ENCODE assay signal across 1 cellular context in genomic region chr12:29743801-29744200, GRCh38.
TF ChIP-seq lines count a peak whose summit lies in the region.

No MANE protein-coding gene starts in this region.

TF ChIP-seq in HEK293, 187 proteins besides CTCF, POLR2A, EP300 and RAD21 (continued from another document and continues in another):
- TF ChIP-seq HIC1 (tag by site-specific recombination; IDR thresholded peaks at IDR 0.05): no peak
- no peak for TF ChIP-seq RBAK (tag by site-specific recombination; IDR thresholded peaks at IDR 0.05)
- no peak for TF ChIP-seq ZNF518A (tag by site-specific recombination; conservative IDR thresholded peaks at IDR 0.05; ENCODE audit: low read depth)
- no peak for TF ChIP-seq ZNF112 (tag by site-specific recombination; IDR thresholded peaks at IDR 0.05)
- no peak for TF ChIP-seq GLIS2 (tag by site-specific recombination; IDR thresholded peaks at IDR 0.05)
- no peak for TF ChIP-seq SCRT1 (tag by site-specific recombination; IDR thresholded peaks at IDR 0.05; ENCODE audit: borderline replicate concordance)
- no peak for TF ChIP-seq ZNF449 (tag by site-specific recombination; IDR thresholded peaks at IDR 0.05)
- no peak for TF ChIP-seq ZNF777 (tag by site-specific recombination; IDR thresholded peaks at IDR 0.05; ENCODE audit: borderline replicate concordance)
- TF ChIP-seq ZNF791 (tag by site-specific recombination; IDR thresholded peaks at IDR 0.05): no peak
- TF ChIP-seq IKZF3 (tag by site-specific recombination; IDR thresholded peaks at IDR 0.05): no peak
- TF ChIP-seq SETDB1 (IDR thresholded peaks at IDR 0.05; ENCODE audit: insufficient read length, low read length): no peak
- no peak for TF ChIP-seq ZNF624 (tag by site-specific recombination; IDR thresholded peaks at IDR 0.05)
- no peak for TF ChIP-seq SP2 (tag by site-specific recombination; IDR thresholded peaks at IDR 0.05)
- no peak for TF ChIP-seq ZNF510 (tag by site-specific recombination; IDR thresholded peaks at IDR 0.05; ENCODE audit: insufficient replicate concordance)
- TF ChIP-seq ZNF23 (tag by site-specific recombination; IDR thresholded peaks at IDR 0.05; ENCODE audit: borderline replicate concordance): no peak
- TF ChIP-seq ZSCAN5A (tag by site-specific recombination; IDR thresholded peaks at IDR 0.05): no peak
- no peak for TF ChIP-seq ZNF664 (tag by site-specific recombination; IDR thresholded peaks at IDR 0.05)
- TF ChIP-seq ZNF174 (tag by site-specific recombination; IDR thresholded peaks at IDR 0.05): no peak
- TF ChIP-seq ZNF157 (tag by site-specific recombination; IDR thresholded peaks at IDR 0.05): no peak
- TF ChIP-seq ZNF704 (tag by site-specific recombination; IDR thresholded peaks at IDR 0.05): no peak
- TF ChIP-seq TSHZ1 (tag by site-specific recombination; IDR thresholded peaks at IDR 0.05; ENCODE audit: borderline replicate concordance): peak; percentile 85
- TF ChIP-seq ZNF514 (tag by site-specific recombination; IDR thresholded peaks at IDR 0.05): no peak
- no peak for TF ChIP-seq YY2 (tag by site-specific recombination; IDR thresholded peaks at IDR 0.05)
- no peak for TF ChIP-seq ZNF155 (tag by site-specific recombination; IDR thresholded peaks at IDR 0.05)
- no peak for TF ChIP-seq ZNF19 (tag by site-specific recombination; IDR thresholded peaks at IDR 0.05; ENCODE audit: low read depth)
- TF ChIP-seq PRDM6 (tag by site-specific recombination; IDR thresholded peaks at IDR 0.05): no peak
- no peak for TF ChIP-seq ZNF398 (tag by site-specific recombination; IDR thresholded peaks at IDR 0.05)
- TF ChIP-seq ZNF521 (tag by site-specific recombination; IDR thresholded peaks at IDR 0.05): no peak
- no peak for TF ChIP-seq PBX3 (CRISPR knock-in tag; IDR thresholded peaks at IDR 0.05)
- no peak for TF ChIP-seq ZNF560 (tag by site-specific recombination; IDR thresholded peaks at IDR 0.05; ENCODE audit: borderline replicate concordance)
- no peak; the same call in 1 of the 2 replicates for TF ChIP-seq KLF8 (tag by site-specific recombination; IDR thresholded peaks at IDR 0.05)
- TF ChIP-seq ZNF645 (tag by site-specific recombination; IDR thresholded peaks at IDR 0.05): no peak
- no peak for TF ChIP-seq ZNF776 (tag by site-specific recombination; IDR thresholded peaks at IDR 0.05; ENCODE audit: borderline replicate concordance)
- no peak for TF ChIP-seq ZNF792 (tag by site-specific recombination; IDR thresholded peaks at IDR 0.05)
- no peak for TF ChIP-seq BCL11B (tag by site-specific recombination; IDR thresholded peaks at IDR 0.05; ENCODE audit: low read depth)
- no peak for TF ChIP-seq ZNF138 (tag by site-specific recombination; IDR thresholded peaks at IDR 0.05; ENCODE audit: borderline replicate concordance)
